Comparison of ENCODE assay signal across 15 cellular contexts in genomic region chr2:232263295-232263694, GRCh38.
DNase-seq lines count a peak whose midpoint lies in the region; ATAC-seq and TF ChIP-seq lines count a peak whose summit lies in the region.
"Had no signal": no experiment of that assay in that cellular context is flagged by ENCODE, and none has a peak within 500 bp of the region (broad histone marks: within the 10 kb centered on the region; RNA-seq: fewer than 3 reads in every experiment).

No MANE protein-coding gene starts in this region.

- 96 to 97% methylated on average over 15 of the region's 15 CpGs for WGBS in sigmoid colon, 2 donors
- 87% methylated on average over 15 of the region's 15 CpGs for WGBS in right cardiac atrium

- H3K9me3 ChIP-seq in sigmoid colon = no peaks in the 10 kb centered on the region
- no peaks in the 10 kb centered on the region for H3K9me3 ChIP-seq in right cardiac atrium (ENCODE audit: control insufficient read depth, low read length)
- H3K9me3 ChIP-seq: HAP-1 had no signal

- H3K27me3 ChIP-seq in dorsolateral prefrontal cortex (no peaks in the 10 kb centered on the region), sigmoid colon (no peaks in the 10 kb centered on the region), right cardiac atrium (ENCODE audit: control insufficient read depth, insufficient read depth) (no peaks in the 10 kb centered on the region)

- H3K4me1 ChIP-seq in sigmoid colon (no peaks in the 10 kb centered on the region), right cardiac atrium (ENCODE audit: control insufficient read depth, insufficient read depth, low read length) (peaks cover 12% of the 10 kb centered on the region)
- H3K4me1 ChIP-seq: HAP-1 had no signal

- TF ChIP-seq POLR2A in sigmoid colon (IDR thresholded peaks at IDR 0.05) = no peak

- peaks cover 3 to 53% (median 15%) of the 10 kb centered on the region in 4 donors for H3K36me3 ChIP-seq in sigmoid colon

- no peak for DNase-seq in dorsolateral prefrontal cortex
- DNase-seq in sigmoid colon = peak; percentile 40
- no peak for DNase-seq in right cardiac atrium
- DNase-seq: Calu3; CD4-positive, alpha-beta memory T cell; COR-L47; DMS53; DMS79 treated with DMSO at 0.1 percent for 48 hours; GF-D8; GOT3; HFFc6 had no signal

- TF ChIP-seq CTCF in dorsolateral prefrontal cortex (IDR thresholded peaks at IDR 0.05 in 54 of 56, conservative IDR thresholded peaks at IDR 0.05 in 2 of 56; ENCODE audit: low read depth in 1 of 56, partially characterized antibody in 56 of 56) = no peak
- TF ChIP-seq CTCF in sigmoid colon (IDR thresholded peaks at IDR 0.05) = no peak

- no peak for TF ChIP-seq EP300 in sigmoid colon (IDR thresholded peaks at IDR 0.05)

- intact Hi-C loops in dorsolateral prefrontal cortex (cut with DNase I) (no loop called here), sigmoid colon (cut with DNase I) (no loop called here), right cardiac atrium (cut with DNase I) (no loop called here)

- H3K27ac ChIP-seq in dorsolateral prefrontal cortex = peak overlapping the region in 41 of 59 donors; percentile 2 to 91 (median 58)
- H3K27ac ChIP-seq in sigmoid colon = no peak overlapping the region
- H3K27ac ChIP-seq in right cardiac atrium (ENCODE audit: low read length) = no peak overlapping the region

- peak; percentile 65 for ATAC-seq in esophagus mucosa
- ATAC-seq in HG03045 (IDR thresholded peaks at IDR 0.05; ENCODE audit: unreplicated experiment) = no peak
- ATAC-seq in HG03460 (IDR thresholded peaks at IDR 0.05; ENCODE audit: unreplicated experiment) = no peak
- no peak for ATAC-seq in right cardiac atrium

- H3K4me3 ChIP-seq in dorsolateral prefrontal cortex = no peak overlapping the region
- no peak overlapping the region for H3K4me3 ChIP-seq in sigmoid colon
- no peak overlapping the region for H3K4me3 ChIP-seq in right cardiac atrium (ENCODE audit: low read length)
- H3K4me3 ChIP-seq: HAP-1 had no signal

Comparison
In these comparisons a context has a peak if more than half of its experiments do, and no peak if none do; other contexts are left out.
1. H3K27ac ChIP-seq: peak in dorsolateral prefrontal cortex (41 of 59); none in sigmoid colon (0 of 4) and right cardiac atrium (single experiment).